ENCODE assay signal across 7 cellular contexts in genomic region chr5:38420691-38421395, GRCh38.
A peak's percentile ranks its signal among the peaks of the same experiment; 100 is the strongest.
DNase-seq lines count a peak whose midpoint lies in the region; ATAC-seq and TF ChIP-seq lines count a peak whose summit lies in the region.

No MANE protein-coding gene starts in this region.

- in situ Hi-C loops in astrocyte of the cerebellum (cut with HindIII; ENCODE audit: low sequenced_read_pairs) = no loop called here

- H3K4me3 ChIP-seq in astrocyte of the cerebellum (ENCODE audit: low read depth, low read length) = no peak overlapping the region

- DNase-seq in EL (peak; percentile 82), NCI-H526 treated with DMSO at 0.1 percent for 48 hours (lab: John Stamatoyannopoulos, UW) (peak; percentile 23), astrocyte of the cerebellum (ENCODE audit: low read depth) (peak; percentile 40), hippocampal formation (lab: John Stamatoyannopoulos, UW) (peak; percentile 11 to 32), smooth muscle cell of the brain vasculature (ENCODE audit: low read depth, low spot score) (peak; percentile 52)

- TF ChIP-seq CTCF in astrocyte of the cerebellum (IDR thresholded peaks at IDR 0.05; ENCODE audit: low read depth, low read length, missing control alignments) = peak; percentile 84

- ATAC-seq in HG03159 (IDR thresholded peaks at IDR 0.05; ENCODE audit: unreplicated experiment) (peak; percentile 83), HG03135 (IDR thresholded peaks at IDR 0.05; ENCODE audit: unreplicated experiment) (no peak)

Comparison
In these comparisons a context has a peak if more than half of its experiments do, and no peak if none do; other contexts are left out.
1. DNase-seq: peak in every context shown above with its lines; median percentile 82 in EL; 52 in smooth muscle cell of the brain vasculature; 40 in astrocyte of the cerebellum; 23 in NCI-H526 treated with DMSO at 0.1 percent for 48 hours; 22 in hippocampal formation.